Comparison of ENCODE assay signal across 1 cellular context in the genomic region with DNA sequence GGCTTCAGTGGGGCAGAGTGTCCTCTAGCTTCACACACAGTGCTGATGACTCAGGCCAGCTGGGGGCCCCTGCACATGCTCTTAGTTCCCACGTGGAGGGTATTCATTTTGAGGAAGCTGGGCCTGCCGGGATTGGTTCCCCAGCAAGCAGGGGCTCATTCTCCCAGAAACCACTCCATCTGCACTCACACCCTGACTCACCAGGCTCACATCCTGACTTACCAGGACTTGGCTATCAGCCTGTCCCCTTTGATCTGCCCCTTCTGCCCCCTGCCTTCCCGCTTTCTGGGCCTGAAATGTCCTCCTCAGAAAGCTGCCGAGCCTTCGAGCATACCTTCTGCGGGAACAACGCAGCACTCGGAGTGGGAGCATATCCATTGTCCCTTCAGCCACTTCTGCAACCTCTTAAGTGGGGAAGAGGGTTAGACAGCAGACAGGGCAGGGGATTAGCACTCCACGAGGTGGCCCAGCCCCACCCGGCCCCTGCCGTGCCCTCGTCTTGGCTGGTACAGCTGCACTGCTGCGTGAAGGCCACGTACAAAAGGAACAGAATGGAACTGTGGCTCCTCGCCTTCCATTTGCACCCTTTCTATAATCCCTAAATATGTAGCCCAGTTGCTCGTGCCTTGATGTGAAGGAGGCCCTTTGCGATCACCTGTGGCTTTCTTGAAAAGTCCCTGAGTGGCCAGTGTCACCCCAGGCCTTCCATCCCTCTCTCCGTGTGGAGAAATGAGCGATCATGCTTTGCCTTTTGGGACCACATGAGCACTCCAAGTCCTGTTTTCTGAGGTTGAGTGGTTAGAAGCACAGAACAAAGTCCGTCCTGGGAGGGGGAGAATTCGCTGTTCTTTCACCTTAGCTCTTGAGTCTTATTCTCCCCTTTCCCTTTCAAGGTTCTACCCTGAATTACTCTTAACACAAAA.
TF ChIP-seq lines count a peak whose summit lies in the region.

No MANE protein-coding gene starts in this region.

TF ChIP-seq in WTC11, 78 proteins besides CTCF, POLR2A, EP300 and RAD21 (continued from another document):
- TF ChIP-seq NFE2L1 (CRISPR knock-in tag; IDR thresholded peaks at IDR 0.05) (no peak), ZNF416 (CRISPR knock-in tag; IDR thresholded peaks at IDR 0.05) (no peak), ESRRA (CRISPR knock-in tag; IDR thresholded peaks at IDR 0.05; ENCODE audit: borderline replicate concordance) (no peak), ELF4 (CRISPR knock-in tag; IDR thresholded peaks at IDR 0.05; ENCODE audit: low read depth) (no peak), ZNF396 (CRISPR knock-in tag; IDR thresholded peaks at IDR 0.05; ENCODE audit: borderline replicate concordance) (no peak), FOXK1 (CRISPR knock-in tag; IDR thresholded peaks at IDR 0.05) (no peak), NR3C1 (CRISPR knock-in tag; conservative IDR thresholded peaks at IDR 0.05; ENCODE audit: low read depth) (no peak), TEAD1 (CRISPR knock-in tag; IDR thresholded peaks at IDR 0.05) (no peak), SP1 (CRISPR knock-in tag; conservative IDR thresholded peaks at IDR 0.05) (no peak), FOXP1 (CRISPR knock-in tag; IDR thresholded peaks at IDR 0.05; ENCODE audit: borderline replicate concordance) (no peak)
- TF ChIP-seq, protein P1, sequence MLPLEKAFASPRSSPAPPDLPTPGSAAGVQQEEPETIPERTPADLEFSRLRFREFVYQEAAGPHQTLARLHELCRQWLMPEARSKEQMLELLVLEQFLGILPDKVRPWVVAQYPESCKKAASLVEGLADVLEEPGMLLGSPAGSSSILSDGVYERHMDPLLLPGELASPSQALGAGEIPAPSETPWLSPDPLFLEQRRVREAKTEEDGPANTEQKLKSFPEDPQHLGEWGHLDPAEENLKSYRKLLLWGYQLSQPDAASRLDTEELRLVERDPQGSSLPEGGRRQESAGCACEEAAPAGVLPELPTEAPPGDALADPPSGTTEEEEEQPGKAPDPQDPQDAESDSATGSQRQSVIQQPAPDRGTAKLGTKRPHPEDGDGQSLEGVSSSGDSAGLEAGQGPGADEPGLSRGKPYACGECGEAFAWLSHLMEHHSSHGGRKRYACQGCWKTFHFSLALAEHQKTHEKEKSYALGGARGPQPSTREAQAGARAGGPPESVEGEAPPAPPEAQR (CRISPR knock-in tag; IDR thresholded peaks at IDR 0.05), result no peak
- TF ChIP-seq, protein P2, sequence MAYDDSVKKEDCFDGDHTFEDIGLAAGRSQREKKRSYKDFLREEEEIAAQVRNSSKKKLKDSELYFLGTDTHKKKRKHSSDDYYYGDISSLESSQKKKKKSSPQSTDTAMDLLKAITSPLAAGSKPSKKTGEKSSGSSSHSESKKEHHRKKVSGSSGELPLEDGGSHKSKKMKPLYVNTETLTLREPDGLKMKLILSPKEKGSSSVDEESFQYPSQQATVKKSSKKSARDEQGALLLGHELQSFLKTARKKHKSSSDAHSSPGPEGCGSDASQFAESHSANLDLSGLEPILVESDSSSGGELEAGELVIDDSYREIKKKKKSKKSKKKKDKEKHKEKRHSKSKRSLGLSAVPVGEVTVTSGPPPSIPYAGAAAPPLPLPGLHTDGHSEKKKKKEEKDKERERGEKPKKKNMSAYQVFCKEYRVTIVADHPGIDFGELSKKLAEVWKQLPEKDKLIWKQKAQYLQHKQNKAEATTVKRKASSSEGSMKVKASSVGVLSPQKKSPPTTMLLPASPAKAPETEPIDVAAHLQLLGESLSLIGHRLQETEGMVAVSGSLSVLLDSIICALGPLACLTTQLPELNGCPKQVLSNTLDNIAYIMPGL (CRISPR knock-in tag; IDR thresholded peaks at IDR 0.05), result no peak
- TF ChIP-seq, protein P3, sequence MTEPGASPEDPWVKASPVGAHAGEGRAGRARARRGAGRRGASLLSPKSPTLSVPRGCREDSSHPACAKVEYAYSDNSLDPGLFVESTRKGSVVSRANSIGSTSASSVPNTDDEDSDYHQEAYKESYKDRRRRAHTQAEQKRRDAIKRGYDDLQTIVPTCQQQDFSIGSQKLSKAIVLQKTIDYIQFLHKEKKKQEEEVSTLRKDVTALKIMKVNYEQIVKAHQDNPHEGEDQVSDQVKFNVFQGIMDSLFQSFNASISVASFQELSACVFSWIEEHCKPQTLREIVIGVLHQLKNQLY (CRISPR knock-in tag; IDR thresholded peaks at IDR 0.05), result no peak
